ENCODE assay signal across 1 cellular context in genomic region chr6:146984251-146984924, GRCh38.
TF ChIP-seq lines count a peak whose summit lies in the region.

No MANE protein-coding gene starts in this region.

TF ChIP-seq in HepG2, 621 proteins besides CTCF, POLR2A, EP300 and RAD21 (continued from another document and continues in another):
- TF ChIP-seq GRHL1 (CRISPR knock-in tag; conservative IDR thresholded peaks at IDR 0.05) (no peak), DR1 (CRISPR knock-in tag; IDR thresholded peaks at IDR 0.05) (no peak), FOSL2 (CRISPR knock-in tag; IDR thresholded peaks at IDR 0.05) (peak; percentile 57), CENPX (CRISPR knock-in tag; IDR thresholded peaks at IDR 0.05) (no peak), ZEB1 (IDR thresholded peaks at IDR 0.05; ENCODE audit: insufficient replicate concordance, low read depth) (no peak), ZNF501 (CRISPR knock-in tag; IDR thresholded peaks at IDR 0.05) (peak; percentile 67; the same call in 1 of the 2 replicates), MYNN (CRISPR knock-in tag; IDR thresholded peaks at IDR 0.05; ENCODE audit: low read depth) (0 out of 2 replicates have a peak, but pooled peaks have one; percentile 75), SNAPC4 (CRISPR knock-in tag; IDR thresholded peaks at IDR 0.05) (no peak), PAX8 (CRISPR knock-in tag; IDR thresholded peaks at IDR 0.05; ENCODE audit: borderline replicate concordance) (no peak), FLYWCH1 (CRISPR knock-in tag; IDR thresholded peaks at IDR 0.05) (no peak), SIX4 (CRISPR knock-in tag; IDR thresholded peaks at IDR 0.05) (peak; percentile 39; the same call in 1 of the 2 replicates), PRDM4 (CRISPR knock-in tag; IDR thresholded peaks at IDR 0.05; ENCODE audit: borderline replicate concordance) (no peak), ZNF263 (CRISPR knock-in tag; IDR thresholded peaks at IDR 0.05) (no peak), ZNF777 (CRISPR knock-in tag; IDR thresholded peaks at IDR 0.05) (0 out of 2 replicates have a peak, but pooled peaks have one; percentile 15), PTBP1 (IDR thresholded peaks at IDR 0.05; ENCODE audit: low read depth, low read length, poor library complexity, severe bottlenecking) (no peak), FOXJ3 (CRISPR knock-in tag; IDR thresholded peaks at IDR 0.05; ENCODE audit: borderline replicate concordance) (peak; percentile 76; the same call in 1 of the 2 replicates), HES4 (CRISPR knock-in tag; IDR thresholded peaks at IDR 0.05; ENCODE audit: borderline replicate concordance) (no peak), HBP1 (CRISPR knock-in tag; IDR thresholded peaks at IDR 0.05; ENCODE audit: low read depth) (no peak), LBX2 (CRISPR knock-in tag; IDR thresholded peaks at IDR 0.05; ENCODE audit: borderline replicate concordance) (no peak), ZBTB37 (CRISPR knock-in tag; IDR thresholded peaks at IDR 0.05) (no peak), SRY (CRISPR knock-in tag; IDR thresholded peaks at IDR 0.05) (no peak), ARID3A (IDR thresholded peaks at IDR 0.05; ENCODE audit: low read depth, low read length) (peak; percentile 64), POLR2G (IDR thresholded peaks at IDR 0.05; ENCODE audit: low read depth, low read length) (0 out of 2 replicates have a peak, but pooled peaks have one; percentile 35), PHF5A (CRISPR knock-in tag; IDR thresholded peaks at IDR 0.05; ENCODE audit: low read depth, unreplicated experiment) (no peak), MEF2D (CRISPR knock-in tag; IDR thresholded peaks at IDR 0.05) (no peak), ZNF713 (CRISPR knock-in tag; IDR thresholded peaks at IDR 0.05) (no peak), MED13 (CRISPR knock-in tag; IDR thresholded peaks at IDR 0.05) (0 out of 2 replicates have a peak, but pooled peaks have one; percentile 47), MTA1 (CRISPR knock-in tag; IDR thresholded peaks at IDR 0.05; ENCODE audit: borderline replicate concordance) (0 out of 2 replicates have a peak, but pooled peaks have one; percentile 26), ZNF430 (CRISPR knock-in tag; IDR thresholded peaks at IDR 0.05) (peak; percentile 66; the same call in 1 of the 2 replicates), ZNF788 (CRISPR knock-in tag; IDR thresholded peaks at IDR 0.05; ENCODE audit: borderline replicate concordance) (no peak), ZMAT5 (CRISPR knock-in tag; IDR thresholded peaks at IDR 0.05; ENCODE audit: borderline replicate concordance, low read depth) (no peak), JDP2 (CRISPR knock-in tag; IDR thresholded peaks at IDR 0.05; ENCODE audit: borderline replicate concordance) (no peak; the same call in 1 of the 2 replicates), DPF2 (CRISPR knock-in tag; IDR thresholded peaks at IDR 0.05; ENCODE audit: borderline replicate concordance, low read depth) (no peak), ATF6 (CRISPR knock-in tag; conservative IDR thresholded peaks at IDR 0.05) (no peak), FOXA1 (IDR thresholded peaks at IDR 0.05) (no peak), FOXA1 (CRISPR knock-in tag; IDR thresholded peaks at IDR 0.05) (peak; percentile 45; the same call in 1 of the 2 replicates), CBX2 (IDR thresholded peaks at IDR 0.05; ENCODE audit: low read depth, low read length) (no peak), CBX2 (CRISPR knock-in tag; IDR thresholded peaks at IDR 0.05; ENCODE audit: low read depth) (no peak), HOXA3 (CRISPR knock-in tag; IDR thresholded peaks at IDR 0.05) (no peak), ZMYM3 (CRISPR knock-in tag; IDR thresholded peaks at IDR 0.05) (no peak), SRSF1 (optimal IDR thresholded peaks at IDR 0.05; ENCODE audit: low read depth, low read length) (no peak), KLF13 (CRISPR knock-in tag; IDR thresholded peaks at IDR 0.05) (no peak)
